14 cellular contexts compared by ENCODE assay signal in the genomic region with DNA sequence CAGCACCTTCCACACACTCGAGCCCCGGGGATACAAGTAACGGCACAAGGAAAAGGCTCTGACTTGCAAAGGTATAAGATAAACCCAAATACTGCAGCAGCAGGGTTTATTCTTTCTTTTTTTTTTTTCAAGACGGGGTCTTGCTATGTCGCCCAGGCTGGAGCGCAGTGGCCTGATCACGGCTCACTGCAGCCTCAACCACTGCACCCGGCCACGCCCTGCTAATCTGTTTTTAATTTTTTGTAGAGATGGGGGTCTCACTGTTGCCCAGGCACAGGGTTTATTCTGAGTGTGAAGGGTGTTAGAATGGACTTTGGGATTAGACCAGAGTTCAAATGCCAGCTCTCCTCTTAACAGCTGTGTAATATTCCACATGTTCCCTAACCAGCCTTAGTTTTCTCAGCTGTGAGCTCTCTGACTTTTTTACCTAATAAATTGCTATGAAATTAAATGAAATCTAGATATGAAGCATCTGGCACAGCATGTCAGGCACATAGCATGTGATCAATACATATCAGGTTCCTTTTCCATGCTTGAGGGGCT.
DNase-seq lines count a peak whose midpoint lies in the region; ATAC-seq and TF ChIP-seq lines count a peak whose summit lies in the region.
"Had no signal": no experiment of that assay in that cellular context is flagged by ENCODE, and none has a peak within 500 bp of the region (broad histone marks: within the 10 kb centered on the region; RNA-seq: fewer than 3 reads in every experiment).

No MANE protein-coding gene starts in this region.

- H3K9me2 ChIP-seq in HCT116 (ENCODE audit: insufficient read depth) (no peaks in the 10 kb centered on the region), PC-9 (ENCODE audit: insufficient read depth) (no peaks in the 10 kb centered on the region)

- no peak overlapping the region for H3K4me3 Mint-ChIP-seq in type B pancreatic cell
- H3K4me3 Mint-ChIP-seq: CD8-positive, alpha-beta T cell had no signal

- H3K4me1 ChIP-seq in HCT116 (ENCODE audit: control insufficient read depth in 1 of 2, insufficient read depth in 2 of 2, low read length in 2 of 2) = peaks cover 27 to 66% of the 10 kb centered on the region in 2 experiments
- peaks cover 43% of the 10 kb centered on the region for H3K4me1 ChIP-seq in PC-9 (replicated peaks; ENCODE audit: insufficient read depth)
- peaks cover 2 to 6% of the 10 kb centered on the region in 2 donors for H3K4me1 ChIP-seq in esophagus (ENCODE audit: control insufficient read depth in 2 of 2, insufficient read depth in 2 of 2, low read length in 1 of 2)
- H3K4me1 ChIP-seq: BE2C had no signal

- H3K27ac ChIP-seq in HCT116 (ENCODE audit: low read depth, low read length) (no peak overlapping the region), PC-9 (peak overlapping the region; percentile 42), esophagus (ENCODE audit: low read depth in 2 of 2, low read length in 1 of 2) (peak overlapping the region; percentile 50 to 78)
- H3K27ac ChIP-seq: A549 had no signal

- BruUV-seq in HCT116 (replicated peaks; lab: Mats Ljungman, UMichigan) (no TSS peak), PC-9 (replicated peaks; lab: Mats Ljungman, UMichigan) (no TSS peak)

- POLR2A ChIA-PET in HCT116 (lab: Charles Lee) (interaction anchor here (1.0 to 1.4 kb wide), 2 partner anchors 19 to 75 kb away, joined by 4 to 5 read pairs; no protein-coding TSS in a partner anchor), PC-9 (lab: Charles Lee; ENCODE audit: unreplicated experiment) (interaction anchor here (0.8 kb wide), 1 partner anchor 10 kb away, joined by 3 read pairs; no protein-coding TSS in a partner anchor)

- H3K9me3 ChIP-seq in HCT116 (ENCODE audit: control insufficient read depth in 1 of 2, insufficient read depth in 1 of 2, low read depth in 1 of 2, low read length in 2 of 2) (no peaks in the 10 kb centered on the region), PC-9 (ENCODE audit: insufficient read depth, low read depth) (no peaks in the 10 kb centered on the region), esophagus (ENCODE audit: control insufficient read depth in 2 of 2, insufficient read depth in 1 of 2, low read depth in 1 of 2, low read length in 1 of 2) (no peaks in the 10 kb centered on the region)
- H3K9me3 ChIP-seq: A549, BE2C, HAP-1 had no signal

- RAD21 ChIA-PET in HCT116 (lab: Charles Lee; ENCODE audit: low non-redundant PET in 1 of 2, low total read pairs in 2 of 2, uncharacterized antibody in 2 of 2, unreplicated experiment in 2 of 2) = no interaction called here

- no peak for TF ChIP-seq RAD21 in HCT116 (IDR thresholded peaks at IDR 0.05; ENCODE audit: low read depth)

- H3K36me3 ChIP-seq in HCT116 (ENCODE audit: control insufficient read depth in 1 of 2, insufficient read depth in 2 of 2, low read length in 2 of 2) = no peaks in the 10 kb centered on the region
- no peaks in the 10 kb centered on the region for H3K36me3 ChIP-seq in PC-9 (ENCODE audit: low read depth)
- no peaks in the 10 kb centered on the region for H3K36me3 ChIP-seq in esophagus (ENCODE audit: control insufficient read depth in 2 of 2, insufficient read depth in 2 of 2, low read length in 1 of 2)
- H3K36me3 ChIP-seq: BE2C, HAP-1 had no signal

- WGBS in esophagus, 2 donors = 88 to 97% methylated on average over 9 of the region's 9 CpGs

- H3K27me3 ChIP-seq in HCT116 (ENCODE audit: insufficient read depth, low read length) (no peaks in the 10 kb centered on the region), PC-9 (ENCODE audit: insufficient read depth, low read depth) (no peaks in the 10 kb centered on the region), esophagus (ENCODE audit: control insufficient read depth in 1 of 2, insufficient read depth in 2 of 2, low read length in 2 of 2) (no peaks in the 10 kb centered on the region)
- H3K27me3 ChIP-seq: BE2C had no signal

- H3K79me2 ChIP-seq in HCT116 (ENCODE audit: insufficient read depth, low read length) = no peaks in the 10 kb centered on the region
- H3K79me2 ChIP-seq in PC-9 (ENCODE audit: low read depth) = no peaks in the 10 kb centered on the region

- TF ChIP-seq CTCF in HCT116 (IDR thresholded peaks at IDR 0.05 in 2 of 3, conservative IDR thresholded peaks at IDR 0.05 in 1 of 3; ENCODE audit: borderline replicate concordance in 1 of 3, insufficient read depth in 1 of 3, low read depth in 2 of 3, low read length in 2 of 3) (no peak), PC-9 (conservative IDR thresholded peaks at IDR 0.05) (no peak), type B pancreatic cell (conservative IDR thresholded peaks at IDR 0.05) (no peak)

- H3K4me3 ChIP-seq in HCT116 (replicated peaks in 1 of 2; ENCODE audit: low read depth in 1 of 2, low read length in 2 of 2) = no peak overlapping the region
- H3K4me3 ChIP-seq in PC-9 = no peak overlapping the region
- H3K4me3 ChIP-seq in esophagus (ENCODE audit: low read depth in 1 of 2, low read length in 2 of 2) = no peak overlapping the region
- H3K4me3 ChIP-seq: A549, HAP-1 had no signal

- H3K9me3 Mint-ChIP-seq in type B pancreatic cell = no peaks in the 10 kb centered on the region
- H3K9me3 Mint-ChIP-seq: CD8-positive, alpha-beta T cell had no signal

- H3K9ac ChIP-seq in HCT116 (ENCODE audit: low read length) = no peak overlapping the region

- DNase-seq in HCT116 (ENCODE audit: low read depth, low spot score) (no peak), PC-9 (no peak), type B pancreatic cell (ENCODE audit: extremely low spot score, unreplicated experiment) (no peak), NCI-H146 treated with DMSO at 0.1 percent for 48 hours (lab: John Stamatoyannopoulos, UW; ENCODE audit: unreplicated experiment) (no peak), NCI-H446 treated with DMSO at 0.1 percent for 48 hours (lab: John Stamatoyannopoulos, UW) (no peak), GM19240 (ENCODE audit: insufficient read length, low spot score) (no peak)
- DNase-seq: BE2C; CD8-positive, alpha-beta T cell; COR-L47; DND-41; GDM1 had no signal

- H3F3A ChIP-seq in PC-9 (ENCODE audit: insufficient read depth, low read depth) = peaks cover 36% of the 10 kb centered on the region

- TF ChIP-seq POLR2A in HCT116 (IDR thresholded peaks at IDR 0.05; ENCODE audit: borderline replicate concordance, extremely low read depth, insufficient read depth, insufficient read length) = no peak

- peak overlapping the region; percentile 61 for H3K27ac Mint-ChIP-seq in type B pancreatic cell
- H3K27ac Mint-ChIP-seq: CD8-positive, alpha-beta T cell had no signal

- peaks cover 9% of the 10 kb centered on the region for H3K4me1 Mint-ChIP-seq in type B pancreatic cell (ENCODE audit: unreplicated experiment)

- H4K20me1 ChIP-seq in HCT116 (ENCODE audit: insufficient read depth) (no peaks in the 10 kb centered on the region), PC-9 (ENCODE audit: insufficient read depth) (no peaks in the 10 kb centered on the region)

- ATAC-seq in HCT116 = no peak
- ATAC-seq: A549; CD8-positive, alpha-beta T cell had no signal

- H3K36me3 Mint-ChIP-seq in type B pancreatic cell = no peaks in the 10 kb centered on the region
- H3K36me3 Mint-ChIP-seq: CD8-positive, alpha-beta T cell had no signal

- H3K27me3 Mint-ChIP-seq in type B pancreatic cell = no peaks in the 10 kb centered on the region

- no peak overlapping the region for H2AFZ ChIP-seq in HCT116 (ENCODE audit: low read depth, low read length, poor library complexity, severe bottlenecking)
- no peak overlapping the region for H2AFZ ChIP-seq in PC-9

- H3K4me2 ChIP-seq in HCT116 (ENCODE audit: low read length) = peak overlapping the region; percentile 41; the same call in 1 of the 2 replicates
- peak overlapping the region; percentile 40 for H3K4me2 ChIP-seq in PC-9
- H3K4me2 ChIP-seq: A549 had no signal

- CTCF ChIA-PET in HCT116 (lab: Charles Lee) = interaction anchor here (2.6 kb wide), 1 partner anchor 75 kb away, joined by 11 read pairs; no protein-coding TSS in a partner anchor
- CTCF ChIA-PET in PC-9 (lab: Charles Lee) = no interaction called here

- intact Hi-C loops in HCT116 (cut with micrococcal nuclease) (loop anchor here (2.0 kb wide), 1 partner anchor 62 kb away; a partner anchor contains a TSS), PC-9 (cut with micrococcal nuclease; ENCODE audit: unreplicated experiment) (no loop called here)

TF ChIP-seq in HCT116, 20 proteins besides CTCF, POLR2A, EP300 and RAD21 (continues in another document):
- TF ChIP-seq, protein P1, sequence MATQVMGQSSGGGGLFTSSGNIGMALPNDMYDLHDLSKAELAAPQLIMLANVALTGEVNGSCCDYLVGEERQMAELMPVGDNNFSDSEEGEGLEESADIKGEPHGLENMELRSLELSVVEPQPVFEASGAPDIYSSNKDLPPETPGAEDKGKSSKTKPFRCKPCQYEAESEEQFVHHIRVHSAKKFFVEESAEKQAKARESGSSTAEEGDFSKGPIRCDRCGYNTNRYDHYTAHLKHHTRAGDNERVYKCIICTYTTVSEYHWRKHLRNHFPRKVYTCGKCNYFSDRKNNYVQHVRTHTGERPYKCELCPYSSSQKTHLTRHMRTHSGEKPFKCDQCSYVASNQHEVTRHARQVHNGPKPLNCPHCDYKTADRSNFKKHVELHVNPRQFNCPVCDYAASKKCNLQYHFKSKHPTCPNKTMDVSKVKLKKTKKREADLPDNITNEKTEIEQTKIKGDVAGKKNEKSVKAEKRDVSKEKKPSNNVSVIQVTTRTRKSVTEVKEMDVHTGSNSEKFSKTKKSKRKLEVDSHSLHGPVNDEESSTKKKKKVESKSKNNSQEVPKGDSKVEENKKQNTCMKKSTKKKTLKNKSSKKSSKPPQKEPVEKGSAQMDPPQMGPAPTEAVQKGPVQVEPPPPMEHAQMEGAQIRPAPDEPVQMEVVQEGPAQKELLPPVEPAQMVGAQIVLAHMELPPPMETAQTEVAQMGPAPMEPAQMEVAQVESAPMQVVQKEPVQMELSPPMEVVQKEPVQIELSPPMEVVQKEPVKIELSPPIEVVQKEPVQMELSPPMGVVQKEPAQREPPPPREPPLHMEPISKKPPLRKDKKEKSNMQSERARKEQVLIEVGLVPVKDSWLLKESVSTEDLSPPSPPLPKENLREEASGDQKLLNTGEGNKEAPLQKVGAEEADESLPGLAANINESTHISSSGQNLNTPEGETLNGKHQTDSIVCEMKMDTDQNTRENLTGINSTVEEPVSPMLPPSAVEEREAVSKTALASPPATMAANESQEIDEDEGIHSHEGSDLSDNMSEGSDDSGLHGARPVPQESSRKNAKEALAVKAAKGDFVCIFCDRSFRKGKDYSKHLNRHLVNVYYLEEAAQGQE (IDR thresholded peaks at IDR 0.05; ENCODE audit: low read depth) = no peak
- TF ChIP-seq SP1 (IDR thresholded peaks at IDR 0.05; ENCODE audit: low read depth) (no peak), SRF (IDR thresholded peaks at IDR 0.05; ENCODE audit: low read depth) (no peak), YY1 (IDR thresholded peaks at IDR 0.05; ENCODE audit: extremely low read depth, insufficient replicate concordance, low read depth, low read length) (no peak), ELF1 (IDR thresholded peaks at IDR 0.05; ENCODE audit: borderline replicate concordance, low read depth) (no peak), EZH2 (IDR thresholded peaks at IDR 0.05) (no peak), CBX3 (IDR thresholded peaks at IDR 0.05; ENCODE audit: low read depth) (no peak)
- TF ChIP-seq, protein P2, sequence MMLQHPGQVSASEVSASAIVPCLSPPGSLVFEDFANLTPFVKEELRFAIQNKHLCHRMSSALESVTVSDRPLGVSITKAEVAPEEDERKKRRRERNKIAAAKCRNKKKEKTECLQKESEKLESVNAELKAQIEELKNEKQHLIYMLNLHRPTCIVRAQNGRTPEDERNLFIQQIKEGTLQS (IDR thresholded peaks at IDR 0.05) = no peak
